In the genomic region with DNA sequence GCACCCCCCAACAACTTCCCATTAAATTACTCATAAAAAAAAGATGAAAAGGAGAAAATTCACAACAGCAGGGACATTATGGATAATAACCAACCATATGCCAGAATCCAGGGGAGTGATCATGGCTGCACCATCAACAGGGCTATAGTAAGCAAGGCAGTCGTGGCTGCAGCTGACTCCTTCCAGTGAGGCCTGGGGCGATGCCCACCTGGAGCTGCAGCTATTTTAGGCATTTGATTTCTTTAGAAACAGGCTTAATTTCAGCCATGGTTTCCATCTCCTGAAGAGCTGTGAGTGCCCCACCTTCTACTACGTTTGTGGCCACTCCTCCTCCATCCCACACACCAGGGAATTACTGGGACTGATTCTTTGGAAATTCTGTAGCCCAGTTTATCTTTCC, we compare ENCODE assay signal across 1 cellular context.
TF ChIP-seq lines count a peak whose summit lies in the region.

No MANE protein-coding gene starts in this region.

TF ChIP-seq in GM23338, 12 proteins besides CTCF, POLR2A, EP300 and RAD21 (continued from another document):
- TF ChIP-seq, protein P1, sequence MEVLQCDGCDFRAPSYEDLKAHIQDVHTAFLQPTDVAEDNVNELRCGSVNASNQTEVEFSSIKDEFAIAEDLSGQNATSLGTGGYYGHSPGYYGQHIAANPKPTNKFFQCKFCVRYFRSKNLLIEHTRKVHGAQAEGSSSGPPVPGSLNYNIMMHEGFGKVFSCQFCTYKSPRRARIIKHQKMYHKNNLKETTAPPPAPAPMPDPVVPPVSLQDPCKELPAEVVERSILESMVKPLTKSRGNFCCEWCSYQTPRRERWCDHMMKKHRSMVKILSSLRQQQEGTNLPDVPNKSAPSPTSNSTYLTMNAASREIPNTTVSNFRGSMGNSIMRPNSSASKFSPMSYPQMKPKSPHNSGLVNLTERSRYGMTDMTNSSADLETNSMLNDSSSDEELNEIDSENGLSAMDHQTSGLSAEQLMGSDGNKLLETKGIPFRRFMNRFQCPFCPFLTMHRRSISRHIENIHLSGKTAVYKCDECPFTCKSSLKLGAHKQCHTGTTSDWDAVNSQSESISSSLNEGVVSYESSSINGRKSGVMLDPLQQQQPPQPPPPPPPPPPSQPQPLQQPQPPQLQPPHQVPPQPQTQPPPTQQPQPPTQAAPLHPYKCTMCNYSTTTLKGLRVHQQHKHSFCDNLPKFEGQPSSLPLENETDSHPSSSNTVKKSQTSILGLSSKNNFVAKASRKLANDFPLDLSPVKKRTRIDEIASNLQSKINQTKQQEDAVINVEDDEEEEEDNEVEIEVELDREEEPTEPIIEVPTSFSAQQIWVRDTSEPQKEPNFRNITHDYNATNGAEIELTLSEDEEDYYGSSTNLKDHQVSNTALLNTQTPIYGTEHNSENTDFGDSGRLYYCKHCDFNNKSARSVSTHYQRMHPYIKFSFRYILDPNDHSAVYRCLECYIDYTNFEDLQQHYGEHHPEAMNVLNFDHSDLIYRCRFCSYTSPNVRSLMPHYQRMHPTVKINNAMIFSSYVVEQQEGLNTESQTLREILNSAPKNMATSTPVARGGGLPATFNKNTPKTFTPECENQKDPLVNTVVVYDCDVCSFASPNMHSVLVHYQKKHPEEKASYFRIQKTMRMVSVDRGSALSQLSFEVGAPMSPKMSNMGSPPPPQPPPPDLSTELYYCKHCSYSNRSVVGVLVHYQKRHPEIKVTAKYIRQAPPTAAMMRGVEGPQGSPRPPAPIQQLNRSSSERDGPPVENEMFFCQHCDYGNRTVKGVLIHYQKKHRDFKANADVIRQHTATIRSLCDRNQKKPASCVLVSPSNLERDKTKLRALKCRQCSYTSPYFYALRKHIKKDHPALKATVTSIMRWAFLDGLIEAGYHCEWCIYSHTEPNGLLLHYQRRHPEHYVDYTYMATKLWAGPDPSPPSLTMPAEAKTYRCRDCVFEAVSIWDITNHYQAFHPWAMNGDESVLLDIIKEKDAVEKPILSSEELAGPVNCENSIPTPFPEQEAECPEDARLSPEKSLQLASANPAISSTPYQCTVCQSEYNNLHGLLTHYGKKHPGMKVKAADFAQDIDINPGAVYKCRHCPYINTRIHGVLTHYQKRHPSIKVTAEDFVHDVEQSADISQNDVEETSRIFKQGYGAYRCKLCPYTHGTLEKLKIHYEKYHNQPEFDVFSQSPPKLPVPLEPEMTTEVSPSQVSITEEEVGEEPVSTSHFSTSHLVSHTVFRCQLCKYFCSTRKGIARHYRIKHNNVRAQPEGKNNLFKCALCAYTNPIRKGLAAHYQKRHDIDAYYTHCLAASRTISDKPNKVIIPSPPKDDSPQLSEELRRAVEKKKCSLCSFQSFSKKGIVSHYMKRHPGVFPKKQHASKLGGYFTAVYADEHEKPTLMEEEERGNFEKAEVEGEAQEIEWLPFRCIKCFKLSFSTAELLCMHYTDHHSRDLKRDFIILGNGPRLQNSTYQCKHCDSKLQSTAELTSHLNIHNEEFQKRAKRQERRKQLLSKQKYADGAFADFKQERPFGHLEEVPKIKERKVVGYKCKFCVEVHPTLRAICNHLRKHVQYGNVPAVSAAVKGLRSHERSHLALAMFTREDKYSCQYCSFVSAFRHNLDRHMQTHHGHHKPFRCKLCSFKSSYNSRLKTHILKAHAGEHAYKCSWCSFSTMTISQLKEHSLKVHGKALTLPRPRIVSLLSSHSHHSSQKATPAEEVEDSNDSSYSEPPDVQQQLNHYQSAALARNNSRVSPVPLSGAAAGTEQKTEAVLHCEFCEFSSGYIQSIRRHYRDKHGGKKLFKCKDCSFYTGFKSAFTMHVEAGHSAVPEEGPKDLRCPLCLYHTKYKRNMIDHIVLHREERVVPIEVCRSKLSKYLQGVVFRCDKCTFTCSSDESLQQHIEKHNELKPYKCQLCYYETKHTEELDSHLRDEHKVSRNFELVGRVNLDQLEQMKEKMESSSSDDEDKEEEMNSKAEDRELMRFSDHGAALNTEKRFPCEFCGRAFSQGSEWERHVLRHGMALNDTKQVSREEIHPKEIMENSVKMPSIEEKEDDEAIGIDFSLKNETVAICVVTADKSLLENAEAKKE (CRISPR knock-in tag; IDR thresholded peaks at IDR 0.05) = no peak
- TF ChIP-seq EZH2 (IDR thresholded peaks at IDR 0.05; ENCODE audit: low read depth, unreplicated experiment) (no peak), NANOG (IDR thresholded peaks at IDR 0.05; ENCODE audit: borderline replicate concordance) (no peak), EZH2phosphoT487 (IDR thresholded peaks at IDR 0.05; ENCODE audit: unreplicated experiment) (no peak), JUNB (IDR thresholded peaks at IDR 0.05; ENCODE audit: unreplicated experiment) (no peak), ZNF331 (CRISPR knock-in tag; IDR thresholded peaks at IDR 0.05; ENCODE audit: low read depth) (no peak), CREB1 (CRISPR knock-in tag; IDR thresholded peaks at IDR 0.05; ENCODE audit: low read depth) (no peak), STAT1 (IDR thresholded peaks at IDR 0.05; ENCODE audit: unreplicated experiment) (no peak)
- TF ChIP-seq, protein P2, sequence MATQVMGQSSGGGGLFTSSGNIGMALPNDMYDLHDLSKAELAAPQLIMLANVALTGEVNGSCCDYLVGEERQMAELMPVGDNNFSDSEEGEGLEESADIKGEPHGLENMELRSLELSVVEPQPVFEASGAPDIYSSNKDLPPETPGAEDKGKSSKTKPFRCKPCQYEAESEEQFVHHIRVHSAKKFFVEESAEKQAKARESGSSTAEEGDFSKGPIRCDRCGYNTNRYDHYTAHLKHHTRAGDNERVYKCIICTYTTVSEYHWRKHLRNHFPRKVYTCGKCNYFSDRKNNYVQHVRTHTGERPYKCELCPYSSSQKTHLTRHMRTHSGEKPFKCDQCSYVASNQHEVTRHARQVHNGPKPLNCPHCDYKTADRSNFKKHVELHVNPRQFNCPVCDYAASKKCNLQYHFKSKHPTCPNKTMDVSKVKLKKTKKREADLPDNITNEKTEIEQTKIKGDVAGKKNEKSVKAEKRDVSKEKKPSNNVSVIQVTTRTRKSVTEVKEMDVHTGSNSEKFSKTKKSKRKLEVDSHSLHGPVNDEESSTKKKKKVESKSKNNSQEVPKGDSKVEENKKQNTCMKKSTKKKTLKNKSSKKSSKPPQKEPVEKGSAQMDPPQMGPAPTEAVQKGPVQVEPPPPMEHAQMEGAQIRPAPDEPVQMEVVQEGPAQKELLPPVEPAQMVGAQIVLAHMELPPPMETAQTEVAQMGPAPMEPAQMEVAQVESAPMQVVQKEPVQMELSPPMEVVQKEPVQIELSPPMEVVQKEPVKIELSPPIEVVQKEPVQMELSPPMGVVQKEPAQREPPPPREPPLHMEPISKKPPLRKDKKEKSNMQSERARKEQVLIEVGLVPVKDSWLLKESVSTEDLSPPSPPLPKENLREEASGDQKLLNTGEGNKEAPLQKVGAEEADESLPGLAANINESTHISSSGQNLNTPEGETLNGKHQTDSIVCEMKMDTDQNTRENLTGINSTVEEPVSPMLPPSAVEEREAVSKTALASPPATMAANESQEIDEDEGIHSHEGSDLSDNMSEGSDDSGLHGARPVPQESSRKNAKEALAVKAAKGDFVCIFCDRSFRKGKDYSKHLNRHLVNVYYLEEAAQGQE (IDR thresholded peaks at IDR 0.05; ENCODE audit: unreplicated experiment) = no peak
- TF ChIP-seq, protein P3, sequence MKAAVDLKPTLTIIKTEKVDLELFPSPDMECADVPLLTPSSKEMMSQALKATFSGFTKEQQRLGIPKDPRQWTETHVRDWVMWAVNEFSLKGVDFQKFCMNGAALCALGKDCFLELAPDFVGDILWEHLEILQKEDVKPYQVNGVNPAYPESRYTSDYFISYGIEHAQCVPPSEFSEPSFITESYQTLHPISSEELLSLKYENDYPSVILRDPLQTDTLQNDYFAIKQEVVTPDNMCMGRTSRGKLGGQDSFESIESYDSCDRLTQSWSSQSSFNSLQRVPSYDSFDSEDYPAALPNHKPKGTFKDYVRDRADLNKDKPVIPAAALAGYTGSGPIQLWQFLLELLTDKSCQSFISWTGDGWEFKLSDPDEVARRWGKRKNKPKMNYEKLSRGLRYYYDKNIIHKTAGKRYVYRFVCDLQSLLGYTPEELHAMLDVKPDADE (IDR thresholded peaks at IDR 0.05) = no peak
